In the genomic region with DNA sequence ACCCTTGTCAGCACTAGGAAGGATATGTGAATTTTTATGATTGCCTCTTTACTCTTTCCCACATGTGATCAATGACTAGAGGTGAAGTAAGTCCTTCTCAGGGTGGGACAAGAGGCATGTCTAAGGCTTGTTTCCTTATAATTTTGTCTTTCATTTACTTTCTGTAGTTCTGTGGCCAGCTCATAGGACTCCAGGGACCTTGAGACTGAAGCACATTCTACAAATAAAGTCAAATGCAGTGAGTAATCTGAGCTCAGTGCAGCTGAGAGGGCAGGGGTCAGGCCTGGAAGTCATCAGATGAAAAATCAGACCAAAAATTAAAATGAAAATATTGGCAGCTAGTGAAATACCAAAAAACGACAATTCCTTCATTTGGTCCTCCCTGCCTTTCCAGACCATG, we compare ENCODE assay signal across 19 cellular contexts.
DNase-seq lines count a peak whose midpoint lies in the region; ATAC-seq and TF ChIP-seq lines count a peak whose summit lies in the region.
"Had no signal": no experiment of that assay in that cellular context is flagged by ENCODE, and none has a peak within 500 bp of the region (broad histone marks: within the 10 kb centered on the region; RNA-seq: fewer than 3 reads in every experiment).

No MANE protein-coding gene starts in this region.

- no peaks in the 10 kb centered on the region for H3K36me3 ChIP-seq in heart left ventricle
- no peaks in the 10 kb centered on the region for H3K36me3 ChIP-seq in parathyroid adenoma (ENCODE audit: control insufficient read depth, insufficient read depth, low read length)
- no peaks in the 10 kb centered on the region for H3K36me3 ChIP-seq in uterus
- H3K36me3 ChIP-seq: BLaER1 had no signal

- 53 to 71% (median 63%) methylated on average over 1 of the region's 1 CpG for WGBS in heart left ventricle, 4 donors

- H3K9me3 ChIP-seq in heart left ventricle (peaks cover 0 to under 1% (median 0%) of the 10 kb centered on the region in 12 donors), parathyroid adenoma (ENCODE audit: control insufficient read depth, low read length) (no peaks in the 10 kb centered on the region), uterus (no peaks in the 10 kb centered on the region)
- H3K9me3 ChIP-seq: BLaER1 had no signal

- H3K27ac Mint-ChIP-seq in chondrocyte (ENCODE audit: unreplicated experiment): peak overlapping the region; percentile 63
- no peak overlapping the region for H3K27ac Mint-ChIP-seq in activated naive CD8-positive, alpha-beta T cell treated with anti-CD3 and anti-CD28 coated beads for 36 hours

- no peaks in the 10 kb centered on the region for H3K9me3 Mint-ChIP-seq in chondrocyte (ENCODE audit: low read depth)
- no peaks in the 10 kb centered on the region for H3K9me3 Mint-ChIP-seq in activated naive CD8-positive, alpha-beta T cell treated with anti-CD3 and anti-CD28 coated beads for 36 hours
- H3K9me3 Mint-ChIP-seq: neural crest cell had no signal

- TF ChIP-seq POLR2A in heart left ventricle (IDR thresholded peaks at IDR 0.05) (no peak), uterus (IDR thresholded peaks at IDR 0.05) (no peak)

- peaks cover 50% of the 10 kb centered on the region for H3K4me1 Mint-ChIP-seq in chondrocyte (ENCODE audit: low read depth)
- no peaks in the 10 kb centered on the region for H3K4me1 Mint-ChIP-seq in activated naive CD8-positive, alpha-beta T cell treated with anti-CD3 and anti-CD28 coated beads for 36 hours

- H3K4me1 ChIP-seq in heart left ventricle: peaks cover 0 to 25% (median 0%) of the 10 kb centered on the region in 12 donors
- no peaks in the 10 kb centered on the region for H3K4me1 ChIP-seq in parathyroid adenoma
- no peaks in the 10 kb centered on the region for H3K4me1 ChIP-seq in uterus
- H3K4me1 ChIP-seq: BLaER1 had no signal

- no peaks in the 10 kb centered on the region for H3K27me3 Mint-ChIP-seq in chondrocyte (ENCODE audit: low read depth)
- H3K27me3 Mint-ChIP-seq in activated naive CD8-positive, alpha-beta T cell treated with anti-CD3 and anti-CD28 coated beads for 36 hours: peaks cover 36% of the 10 kb centered on the region

- peak overlapping the region in 9 of 12 donors; percentile 4 to 80 (median 57) for H3K27ac ChIP-seq in heart left ventricle
- peak overlapping the region; percentile 29 for H3K27ac ChIP-seq in parathyroid adenoma
- peak overlapping the region; percentile 59 to 67 for H3K27ac ChIP-seq in uterus
- H3K27ac ChIP-seq: BLaER1, KMS-11 had no signal

- ATAC-seq in heart left ventricle: peak; percentile 65 to 92 (median 84)
- ATAC-seq in HG02623 (IDR thresholded peaks at IDR 0.05; ENCODE audit: unreplicated experiment): no peak

- H3K79me2 ChIP-seq in parathyroid adenoma: no peaks in the 10 kb centered on the region

- H3K4me2 ChIP-seq in parathyroid adenoma (ENCODE audit: low read length): no peak overlapping the region
- H3K4me2 ChIP-seq: BLaER1, KMS-11 had no signal

- H3K4me3 ChIP-seq in heart left ventricle (no peak overlapping the region), parathyroid adenoma (ENCODE audit: low read depth, low read length) (no peak overlapping the region), uterus (no peak overlapping the region)
- H3K4me3 ChIP-seq: BLaER1, coronary artery had no signal

- no peak for DNase-seq in chondrocyte (ENCODE audit: low spot score)
- peak in 4 of 5 donors; percentile 49 to 59 (median 52) for DNase-seq in heart left ventricle
- peak; percentile 23 to 30 for DNase-seq in uterus
- DNase-seq in activated naive CD8-positive, alpha-beta T cell treated with anti-CD3 and anti-CD28 coated beads for 36 hours: no peak
- DNase-seq in putamen (ENCODE audit: low spot score): no peak
- DNase-seq: activated CD4-positive, alpha-beta T cell treated with anti-CD3 and anti-CD28 coated beads, Interleukin-2, amount 50 U/mL, for 4 hours; NCI-H1105; NCI-H2107; NCI-H524 treated with DMSO at 0.1 percent for 48 hours; retina; SIG-M5; stimulated activated CD4-positive, alpha-beta T cell treated with anti-CD3 and anti-CD28 coated beads, Interleukin-1b, Interleukin-23, amount 100 ng/mL, for 48 hours; T-helper 1 cell had no signal

- no peak overlapping the region for H2AFZ ChIP-seq in parathyroid adenoma

- no peak overlapping the region for H3K9ac ChIP-seq in parathyroid adenoma
- H3K9ac ChIP-seq: BLaER1, KMS-11 had no signal

- intact Hi-C loops in heart left ventricle (cut with DNase I): no loop called here
- intact Hi-C loops in uterus (cut with DNase I; ENCODE audit: low total_unique reads): no loop called here

- H3K36me3 Mint-ChIP-seq in chondrocyte (ENCODE audit: low read depth): no peaks in the 10 kb centered on the region
- no peaks in the 10 kb centered on the region for H3K36me3 Mint-ChIP-seq in activated naive CD8-positive, alpha-beta T cell treated with anti-CD3 and anti-CD28 coated beads for 36 hours

- H3K27me3 ChIP-seq in heart left ventricle (no peaks in the 10 kb centered on the region), parathyroid adenoma (ENCODE audit: control insufficient read depth, insufficient read depth, low read length) (no peaks in the 10 kb centered on the region), uterus (no peaks in the 10 kb centered on the region)
- H3K27me3 ChIP-seq: BLaER1 had no signal

- no peak overlapping the region for H3K4me3 Mint-ChIP-seq in chondrocyte (ENCODE audit: unreplicated experiment)
- H3K4me3 Mint-ChIP-seq in activated naive CD8-positive, alpha-beta T cell treated with anti-CD3 and anti-CD28 coated beads for 36 hours: no peak overlapping the region
- H3K4me3 Mint-ChIP-seq: neural crest cell had no signal

- no peak for TF ChIP-seq CTCF in chondrocyte (IDR thresholded peaks at IDR 0.05)
- no peak for TF ChIP-seq CTCF in heart left ventricle (IDR thresholded peaks at IDR 0.05)
- TF ChIP-seq CTCF in parathyroid adenoma (IDR thresholded peaks at IDR 0.05): no peak
- TF ChIP-seq CTCF in uterus (IDR thresholded peaks at IDR 0.05): no peak

Comparison
In these comparisons a context has a peak if more than half of its experiments do, and no peak if none do; other contexts are left out.
1. DNase-seq: peak in heart left ventricle (4 of 5) and uterus (2 of 2); none in chondrocyte (single experiment), activated naive CD8-positive, alpha-beta T cell treated with anti-CD3 and anti-CD28 coated beads for 36 hours (single experiment) and putamen (single experiment).
2. Peak in every context shown above with its lines, with median percentiles within 50 percentile points of each other: H3K27ac ChIP-seq.